ENCODE assay signal across 13 cellular contexts in the genomic region with DNA sequence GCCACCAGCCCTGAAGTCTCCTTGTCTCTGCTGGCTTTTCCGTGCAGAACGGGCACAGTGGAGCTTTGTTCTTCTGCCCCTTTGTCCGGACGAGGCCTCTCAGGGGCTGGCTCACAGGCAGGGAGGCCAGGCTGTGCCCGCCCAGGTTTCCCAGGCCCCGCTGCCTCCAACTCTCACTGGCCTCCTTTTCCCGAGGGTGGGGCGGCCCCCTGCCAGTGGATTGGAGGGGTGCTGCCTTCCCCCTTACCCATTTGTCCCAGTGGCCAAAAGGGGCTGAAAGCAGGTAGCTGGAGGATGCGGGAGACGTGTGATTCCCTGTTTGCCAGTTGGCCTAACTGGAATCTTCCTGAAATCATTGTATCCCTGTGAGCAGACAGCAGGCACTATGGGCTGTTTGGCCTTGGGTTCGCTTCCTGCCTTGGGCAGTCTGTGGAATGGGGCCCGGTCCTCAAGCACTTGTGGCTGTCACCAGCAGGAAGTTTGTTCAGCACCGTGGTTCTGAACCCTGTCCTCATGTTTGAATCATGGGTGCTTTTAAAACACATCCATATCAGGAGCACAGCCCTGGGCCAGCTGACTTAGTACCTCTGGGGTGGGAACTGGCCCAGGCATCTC.
A peak's percentile ranks its signal among the peaks of the same experiment; 100 is the strongest.
DNase-seq lines count a peak whose midpoint lies in the region; ATAC-seq and TF ChIP-seq lines count a peak whose summit lies in the region.
"Had no signal": no experiment of that assay in that cellular context is flagged by ENCODE, and none has a peak within 500 bp of the region (broad histone marks: within the 10 kb centered on the region; RNA-seq: fewer than 3 reads in every experiment).

No MANE protein-coding gene starts in this region.

- H3K27ac ChIP-seq in caudate nucleus (ENCODE audit: low read depth, low read length), result peak overlapping the region; percentile 90
- H3K27ac ChIP-seq: C4-2B, psoas muscle had no signal

- DNase-seq in NCI-H1048 (lab: John Stamatoyannopoulos, UW) (peak; percentile 72), caudate nucleus (lab: John Stamatoyannopoulos, UW) (peak in 56 of 61 donors; percentile 14 to 87 (median 66)), medulla oblongata (ENCODE audit: extremely low spot score) (peak; percentile 92), mesothelial cell of epicardium (ENCODE audit: low spot score in 2 of 2, unreplicated experiment in 2 of 2) (no peak), GM10248 (ENCODE audit: extremely low spot score) (no peak)
- DNase-seq: activated CD4-positive, CD25-positive, alpha-beta regulatory T cell treated with anti-CD3 and anti-CD28 coated beads, Interleukin-2, amount 50 U/mL, for 72 hours; NCI-H345; psoas muscle; stimulated activated CD4-positive, alpha-beta T cell treated with anti-CD3 and anti-CD28 coated beads, Interleukin-1b, Interleukin-23, amount 100 ng/mL, for 48 hours had no signal

- H3K4me3 Mint-ChIP-seq in stimulated activated memory B cell treated with anti-CD40 and anti-IgM and Interleukin-4, amounts not matched to agents 10 μg/mL and 1 μg/mL and 100 μg/mL, for 72 hours, result no peak overlapping the region
- H3K4me3 Mint-ChIP-seq in mesothelial cell of epicardium, result no peak overlapping the region
- H3K4me3 Mint-ChIP-seq: memory B cell had no signal

- POLR2A ChIA-PET in GM10248 (lab: Yijun Ruan, JAX), result no interaction called here

- no peak for ATAC-seq in stimulated activated memory B cell treated with anti-CD40 and anti-IgM and Interleukin-4, amounts not matched to agents 10 μg/mL and 1 μg/mL and 100 μg/mL, for 72 hours
- ATAC-seq in GM19035 (IDR thresholded peaks at IDR 0.05; ENCODE audit: unreplicated experiment), result no peak
- ATAC-seq: psoas muscle had no signal

- H3K9me3 Mint-ChIP-seq in stimulated activated memory B cell treated with anti-CD40 and anti-IgM and Interleukin-4, amounts not matched to agents 10 μg/mL and 1 μg/mL and 100 μg/mL, for 72 hours, result no peaks in the 10 kb centered on the region
- no peaks in the 10 kb centered on the region for H3K9me3 Mint-ChIP-seq in mesothelial cell of epicardium
- H3K9me3 Mint-ChIP-seq: memory B cell had no signal

- H3K27ac Mint-ChIP-seq in stimulated activated memory B cell treated with anti-CD40 and anti-IgM and Interleukin-4, amounts not matched to agents 10 μg/mL and 1 μg/mL and 100 μg/mL, for 72 hours, result peak overlapping the region; percentile 10
- no peak overlapping the region for H3K27ac Mint-ChIP-seq in mesothelial cell of epicardium
- H3K27ac Mint-ChIP-seq: memory B cell had no signal

- H3K27me3 Mint-ChIP-seq in stimulated activated memory B cell treated with anti-CD40 and anti-IgM and Interleukin-4, amounts not matched to agents 10 μg/mL and 1 μg/mL and 100 μg/mL, for 72 hours, result no peaks in the 10 kb centered on the region
- no peaks in the 10 kb centered on the region for H3K27me3 Mint-ChIP-seq in mesothelial cell of epicardium (ENCODE audit: low read depth)
- H3K27me3 Mint-ChIP-seq: memory B cell had no signal

- peaks cover 36% of the 10 kb centered on the region for H3K4me1 Mint-ChIP-seq in stimulated activated memory B cell treated with anti-CD40 and anti-IgM and Interleukin-4, amounts not matched to agents 10 μg/mL and 1 μg/mL and 100 μg/mL, for 72 hours
- H3K4me1 Mint-ChIP-seq in mesothelial cell of epicardium, result peaks cover 26% of the 10 kb centered on the region

- TF ChIP-seq CTCF in mesothelial cell of epicardium (IDR thresholded peaks at IDR 0.05; ENCODE audit: unreplicated experiment) (no peak), GM10248 (IDR thresholded peaks at IDR 0.05; ENCODE audit: control extremely low read depth, extremely low read depth, low read depth, missing control alignments) (no peak)

- no peaks in the 10 kb centered on the region for H3K36me3 Mint-ChIP-seq in stimulated activated memory B cell treated with anti-CD40 and anti-IgM and Interleukin-4, amounts not matched to agents 10 μg/mL and 1 μg/mL and 100 μg/mL, for 72 hours
- no peaks in the 10 kb centered on the region for H3K36me3 Mint-ChIP-seq in mesothelial cell of epicardium
- H3K36me3 Mint-ChIP-seq: memory B cell had no signal

- CTCF ChIA-PET in GM10248 (lab: Yijun Ruan, JAX), result interaction anchor here (1.0 to 5.6 kb wide), 10 partner anchors 9 to 284 kb away, joined by 3 to 24 read pairs (median 4); no protein-coding TSS in a partner anchor

Comparison
In these comparisons a context has a peak if more than half of its experiments do, and no peak if none do; other contexts are left out.
1. DNase-seq: peak in NCI-H1048 (single experiment), caudate nucleus (56 of 61) and medulla oblongata (single experiment); none in mesothelial cell of epicardium (0 of 2) and GM10248 (single experiment).